14 cellular contexts compared by ENCODE assay signal in the genomic region with DNA sequence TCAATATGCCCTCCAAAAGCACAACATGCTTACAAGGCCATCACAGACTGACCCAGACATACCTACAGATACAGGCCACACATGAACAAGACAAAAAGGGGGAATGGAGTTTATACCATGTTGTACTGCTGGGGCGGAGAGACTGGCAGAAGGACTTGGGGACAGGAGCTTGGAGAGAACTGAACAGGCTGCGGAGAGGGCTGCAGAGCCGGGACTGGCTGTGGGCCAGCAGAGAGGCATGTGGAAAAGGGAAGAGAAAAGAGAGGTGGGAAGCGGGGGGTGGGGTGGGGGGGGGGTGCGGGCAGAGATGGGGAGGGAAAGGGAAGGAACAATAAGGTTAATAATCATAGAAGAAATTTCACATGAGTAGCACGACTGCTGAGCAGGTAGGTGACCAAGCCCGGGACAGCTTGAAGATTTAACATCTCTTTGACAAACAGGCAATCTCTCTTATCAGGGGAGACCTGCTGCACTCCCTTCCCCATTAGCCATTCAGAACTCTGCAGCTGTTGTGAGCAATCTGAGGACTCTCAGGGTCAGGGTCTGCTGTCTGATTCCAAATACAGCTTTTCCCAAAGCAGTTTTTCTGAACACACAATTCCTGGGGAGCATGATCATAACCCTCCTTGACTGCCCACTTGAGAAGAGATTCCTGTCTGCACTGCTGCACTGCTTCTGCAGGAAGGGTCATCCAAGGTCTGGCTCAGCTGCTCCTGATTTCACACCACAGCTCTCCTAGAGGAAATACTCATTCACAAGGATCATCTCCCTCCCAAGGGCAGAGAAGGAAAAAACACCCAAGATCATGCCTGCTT. TPM values are rescaled to one million over a fixed set of nuclear protein-coding genes. Genes with fewer than 3 reads are reported as not detected.
A peak's percentile ranks its signal among the peaks of the same experiment; 100 is the strongest.
DNase-seq lines count a peak whose midpoint lies in the region; ATAC-seq and TF ChIP-seq lines count a peak whose summit lies in the region.
"Had no signal": no experiment of that assay in that cellular context is flagged by ENCODE, and none has a peak within 500 bp of the region (broad histone marks: within the 10 kb centered on the region; RNA-seq: fewer than 3 reads in every experiment).

No MANE protein-coding gene starts in this region.

- BruUV-seq in IMR-90 (replicated peaks; lab: Mats Ljungman, UMichigan), result no TSS peak

- H2AFZ ChIP-seq in IMR-90 (replicated peaks; ENCODE audit: low read length, poor library complexity) (no peak overlapping the region), neuronal stem cell (ENCODE audit: low read length) (no peak overlapping the region)
- H2AFZ ChIP-seq: PC-9 had no signal

- TF ChIP-seq CTCF in AG04450 (IDR thresholded peaks at IDR 0.05; ENCODE audit: low read depth, low read length) (no peak), IMR-90 (conservative IDR thresholded peaks at IDR 0.05; ENCODE audit: low read depth, low read length) (no peak), chondrocyte (IDR thresholded peaks at IDR 0.05) (no peak), lung (IDR thresholded peaks at IDR 0.05; ENCODE audit: control extremely low read depth, extremely low read depth) (no peak), stomach (IDR thresholded peaks at IDR 0.05) (no peak)

- peaks cover 16% of the 10 kb centered on the region for H3K4me1 Mint-ChIP-seq in chondrocyte (ENCODE audit: low read depth)

- H3K36me3 Mint-ChIP-seq in chondrocyte (ENCODE audit: low read depth), result peaks cover 16% of the 10 kb centered on the region

- H3K4me1 ChIP-seq in IMR-90 (ENCODE audit: control insufficient read depth, insufficient read depth, low read length) (peaks cover 5% of the 10 kb centered on the region; the same call in 1 of the 2 replicates), lung (ENCODE audit: control insufficient read depth in 2 of 2, insufficient read depth in 2 of 2, low read length in 2 of 2) (peaks cover 4 to 8% of the 10 kb centered on the region in 2 donors), neuronal stem cell (ENCODE audit: control insufficient read depth in 2 of 2, insufficient read depth in 1 of 2, low read depth in 1 of 2, low read length in 2 of 2) (no peaks in the 10 kb centered on the region), stomach (no peaks in the 10 kb centered on the region)
- H3K4me1 ChIP-seq: upper lobe of right lung had no signal

- no peak overlapping the region for H2BK20ac ChIP-seq in IMR-90 (ENCODE audit: low read depth, low read length)

- H3K9me1 ChIP-seq in IMR-90 (ENCODE audit: insufficient read depth, low read length), result peaks cover 4% of the 10 kb centered on the region; the same call in 1 of the 2 replicates

- no peak overlapping the region for H2BK12ac ChIP-seq in neuronal stem cell (ENCODE audit: low read length)

- CTCF ChIA-PET in AG04450 (lab: Charles Lee), result interaction anchor here (1.5 to 2.3 kb wide), 2 partner anchors 9 to 181 kb away, joined by 10 read pairs; no protein-coding TSS in a partner anchor
- CTCF ChIA-PET in IMR-90 (lab: Yijun Ruan, JAX), result interaction anchor here (1.0 to 1.3 kb wide), 2 partner anchors 13 to 180 kb away, joined by 4 read pairs; no protein-coding TSS in a partner anchor

- H3K27ac Mint-ChIP-seq in chondrocyte (ENCODE audit: unreplicated experiment), result peak overlapping the region; percentile 36

- no peak for TF ChIP-seq RAD21 in IMR-90 (IDR thresholded peaks at IDR 0.05; ENCODE audit: low read length)

- H2BK120ac ChIP-seq in IMR-90 (ENCODE audit: low read depth, low read length), result no peak overlapping the region
- H2BK120ac ChIP-seq in neuronal stem cell (ENCODE audit: low read depth, low read length), result no peak overlapping the region

- peak overlapping the region; percentile 47 for H3K27ac ChIP-seq in AG04450 (ENCODE audit: low read depth, low read length)
- no peak overlapping the region for H3K27ac ChIP-seq in IMR-90 (ENCODE audit: insufficient read depth, low read length)
- H3K27ac ChIP-seq in lung (ENCODE audit: low read depth in 1 of 2, low read length in 1 of 2), result peak overlapping the region; percentile 6 to 11
- H3K27ac ChIP-seq in neuronal stem cell (replicated peaks; ENCODE audit: low read length), result no peak overlapping the region
- no peak overlapping the region for H3K27ac ChIP-seq in stomach
- H3K27ac ChIP-seq: PC-9, upper lobe of right lung had no signal

- H3K4ac ChIP-seq in IMR-90 (ENCODE audit: low read depth, low read length) (no peak overlapping the region), neuronal stem cell (ENCODE audit: low read length) (no peak overlapping the region)

- in situ Hi-C loops in IMR-90 (cut with MboI; ENCODE audit: low sequenced_read_pairs), result no loop called here

- dilution Hi-C loops in IMR-90 (cut with HindIII; ENCODE audit: low sequenced_read_pairs, unreplicated experiment), result no loop called here

- H3K4me3 ChIP-seq in AG04450 (ENCODE audit: low read depth, low read length), result no peak overlapping the region
- H3K4me3 ChIP-seq in IMR-90 (ENCODE audit: insufficient read depth, low read depth, low read length), result no peak overlapping the region
- no peak overlapping the region for H3K4me3 ChIP-seq in lung
- H3K4me3 ChIP-seq in neuronal stem cell (ENCODE audit: low read length in 2 of 2), result no peak overlapping the region
- H3K4me3 ChIP-seq in stomach, result no peak overlapping the region
- H3K4me3 ChIP-seq: PC-9, upper lobe of right lung had no signal

- no peak for TF ChIP-seq EP300 in stomach (IDR thresholded peaks at IDR 0.05)

- H3K27me3 ChIP-seq in AG04450 (ENCODE audit: control insufficient read depth, insufficient read depth, low read length) (no peaks in the 10 kb centered on the region), IMR-90 (ENCODE audit: control insufficient read depth, insufficient read depth, low read length) (no peaks in the 10 kb centered on the region), lung (ENCODE audit: control insufficient read depth, insufficient read depth) (no peaks in the 10 kb centered on the region), neuronal stem cell (ENCODE audit: control insufficient read depth in 3 of 3, insufficient read depth in 3 of 3, low read depth in 1 of 3, low read length in 3 of 3) (no peaks in the 10 kb centered on the region), stomach (no peaks in the 10 kb centered on the region)
- H3K27me3 ChIP-seq: upper lobe of right lung had no signal

- no peak for TF ChIP-seq POLR2A in IMR-90 (IDR thresholded peaks at IDR 0.05; ENCODE audit: low read depth, low read length)
- TF ChIP-seq POLR2A in stomach (IDR thresholded peaks at IDR 0.05), result no peak

- H4K20me1 ChIP-seq in IMR-90 (ENCODE audit: insufficient read depth, low read length), result 0 out of 2 replicates have a peak, but pooled peaks cover 5% of the 10 kb centered on the region

- H3K56ac ChIP-seq in IMR-90 (ENCODE audit: extremely low read depth, insufficient read depth, low read length), result no peak overlapping the region

- intact Hi-C loops in IMR-90 (cut with micrococcal nuclease), result no loop called here
- intact Hi-C loops in stomach (cut with DNase I; ENCODE audit: low total_unique reads), result no loop called here

- H3K4me3 Mint-ChIP-seq in chondrocyte (ENCODE audit: unreplicated experiment), result no peak overlapping the region
- H3K4me3 Mint-ChIP-seq: IgD-negative memory B cell had no signal

- H2AK9ac ChIP-seq in IMR-90 (replicated peaks; ENCODE audit: low read depth, low read length, poor library complexity), result no peak overlapping the region

- POLR2A ChIA-PET in AG04450 (lab: Yijun Ruan, JAX), result no interaction called here
- POLR2A ChIA-PET in IMR-90 (lab: Charles Lee; ENCODE audit: unreplicated experiment), result no interaction called here

- H3K79me1 ChIP-seq in IMR-90 (ENCODE audit: low read depth in 1 of 2, low read length in 2 of 2), result 0 out of 4 replicates have a peak, but pooled peaks cover 0 to 7% of the 10 kb centered on the region in 2 experiments
- no peaks in the 10 kb centered on the region for H3K79me1 ChIP-seq in neuronal stem cell (ENCODE audit: low read depth, low read length)

- no CpG with 5 or more reads among the region's 7 CpGs for WGBS in IMR-90 (ENCODE audit: extremely low coverage in 2 of 2, insufficient read length in 1 of 2), 2 experiments
- WGBS in lung, 2 donors, result 60 to 67% methylated on average over 7 of the region's 7 CpGs
- WGBS in neuronal stem cell (ENCODE audit: extremely low coverage in 2 of 2, insufficient read length in 2 of 2, insufficient replicate concordance in 1 of 2), 2 donors, result no CpG with 5 or more reads among the region's 7 CpGs
- 64 to 75% (median 72%) methylated on average over 7 of the region's 7 CpGs for WGBS in stomach, 5 donors

- H3K23ac ChIP-seq in IMR-90 (ENCODE audit: low read depth, low read length) (no peak overlapping the region; the same call in 1 of the 2 replicates), neuronal stem cell (ENCODE audit: low read depth, low read length, poor library complexity) (no peak overlapping the region)

- no peak overlapping the region for H2BK15ac ChIP-seq in IMR-90 (ENCODE audit: low read depth, low read length)
- no peak overlapping the region for H2BK15ac ChIP-seq in neuronal stem cell (ENCODE audit: low read length)

- no peak overlapping the region for H4K5ac ChIP-seq in IMR-90 (ENCODE audit: low read depth, low read length)

- no peaks in the 10 kb centered on the region for H3K9me3 Mint-ChIP-seq in chondrocyte (ENCODE audit: low read depth)
- H3K9me3 Mint-ChIP-seq: IgD-negative memory B cell had no signal

- no peaks in the 10 kb centered on the region for H3K27me3 Mint-ChIP-seq in chondrocyte (ENCODE audit: low read depth)
- H3K27me3 Mint-ChIP-seq: IgD-negative memory B cell had no signal

- H3K9ac ChIP-seq in IMR-90 (ENCODE audit: low read depth, low read length) (no peak overlapping the region), neuronal stem cell (ENCODE audit: low read depth, low read length, poor library complexity) (no peak overlapping the region)

- no peaks in the 10 kb centered on the region for H3K9me3 ChIP-seq in AG04450 (ENCODE audit: control insufficient read depth, insufficient read depth, low read length)
- H3K9me3 ChIP-seq in IMR-90 (ENCODE audit: control insufficient read depth, insufficient read depth, low read length), result no peaks in the 10 kb centered on the region
- no peaks in the 10 kb centered on the region for H3K9me3 ChIP-seq in lung (ENCODE audit: control insufficient read depth in 2 of 2, insufficient read depth in 1 of 2, low read length in 1 of 2)
- H3K9me3 ChIP-seq in neuronal stem cell (replicated peaks in 1 of 2; ENCODE audit: control insufficient read depth in 2 of 2, insufficient read depth in 1 of 2, low read depth in 1 of 2, low read length in 2 of 2), result no peaks in the 10 kb centered on the region
- no peaks in the 10 kb centered on the region for H3K9me3 ChIP-seq in stomach
- H3K9me3 ChIP-seq: upper lobe of right lung had no signal

- H2AK5ac ChIP-seq in IMR-90 (ENCODE audit: low read depth, low read length), result no peak overlapping the region
- H2AK5ac ChIP-seq in neuronal stem cell (ENCODE audit: low read depth, low read length), result no peak overlapping the region

- 0 out of 2 replicates have a peak overlapping the region, but pooled peaks have one; percentile 19 for H3K14ac ChIP-seq in IMR-90 (replicated peaks; ENCODE audit: low read depth, low read length)
- no peak overlapping the region for H3K14ac ChIP-seq in neuronal stem cell (ENCODE audit: low read length)

- H3K36me3 ChIP-seq in IMR-90 (ENCODE audit: control insufficient read depth, insufficient read depth, low read length), result peaks cover 21% of the 10 kb centered on the region
- H3K36me3 ChIP-seq in lung (ENCODE audit: control insufficient read depth in 2 of 2, insufficient read depth in 2 of 2, low read length in 2 of 2), result peaks cover 11 to 23% of the 10 kb centered on the region in 2 donors
- peaks cover 15 to 65% of the 10 kb centered on the region in 2 donors for H3K36me3 ChIP-seq in neuronal stem cell (replicated peaks in 1 of 2; ENCODE audit: control insufficient read depth in 2 of 2, insufficient read depth in 2 of 2, low read length in 2 of 2)
- peaks cover 39 to 98% (median 93%) of the 10 kb centered on the region in 4 donors for H3K36me3 ChIP-seq in stomach

- no peak for DNase-seq in AG04450 (ENCODE audit: low read depth, low spot score)
- peak; percentile 45 for DNase-seq in IMR-90
- no peak for DNase-seq in chondrocyte (ENCODE audit: low spot score)
- no peak for DNase-seq in lung (ENCODE audit: low spot score)
- no peak for DNase-seq in neuronal stem cell (ENCODE audit: low spot score)
- DNase-seq in NCI-H2107 (lab: John Stamatoyannopoulos, UW), result no peak
- DNase-seq in stomach, result no peak
- DNase-seq: AML-193, GF-D8, NCI-H1436 treated with DMSO at 0.1 percent for 48 hours, PC-9, upper lobe of right lung had no signal

- H4K8ac ChIP-seq in IMR-90 (ENCODE audit: low read depth in 2 of 2, low read length in 2 of 2) (no peak overlapping the region; a peak in 1 of 4 replicates), neuronal stem cell (ENCODE audit: low read depth, low read length) (no peak overlapping the region)

- H2BK5ac ChIP-seq in IMR-90 (ENCODE audit: low read depth, low read length, poor library complexity, severe bottlenecking) (no peak overlapping the region), neuronal stem cell (ENCODE audit: low read length) (no peak overlapping the region)

- H3K18ac ChIP-seq in IMR-90 (ENCODE audit: low read depth, low read length), result no peak overlapping the region
- H3K18ac ChIP-seq in neuronal stem cell (ENCODE audit: low read length), result no peak overlapping the region

- H4K91ac ChIP-seq in IMR-90 (ENCODE audit: insufficient read depth, low read depth, low read length), result no peak overlapping the region
- no peak overlapping the region for H4K91ac ChIP-seq in neuronal stem cell (ENCODE audit: low read depth, low read length, poor library complexity)

- no peak overlapping the region for H3K4me2 ChIP-seq in IMR-90 (ENCODE audit: low read depth, low read length)
- H3K4me2 ChIP-seq in neuronal stem cell (ENCODE audit: insufficient read depth, low read length, poor library complexity, severe bottlenecking), result no peak overlapping the region
- H3K4me2 ChIP-seq: PC-9 had no signal

- ATAC-seq in IMR-90 (ENCODE audit: low read depth) (peak; percentile 74), lung (ENCODE audit: insufficient read depth, low FRiP score) (no peak), GM19324 (IDR thresholded peaks at IDR 0.05; ENCODE audit: low FRiP score, unreplicated experiment) (no peak)
- ATAC-seq: upper lobe of right lung had no signal

RNA-seq across cellular contexts. Expression of a gene that starts 21.6 kb away (rescaled TPM):
- polyA plus RNA-seq in AG04450 (2011; rRNA removed), result 0.25 and 0.65 TPM in 2 replicates
- polyA minus RNA-seq in AG04450 (2011; rRNA and poly(A)+ RNA removed), result 0.60 and 1.6 TPM in 2 replicates
- under 0.01 and 0.18 TPM in 2 replicates for total RNA-seq in IMR-90 (2012; rRNA removed)
- polyA plus RNA-seq in IMR-90 (2012; rRNA removed), result 0.67 and 0.80 TPM in 2 replicates
- 0.13 and 0.66 TPM in 2 replicates for polyA plus RNA-seq in IMR-90 (2012; cell fraction: cytosol; rRNA removed)
- 2.9 and 4.4 TPM in 2 replicates for polyA plus RNA-seq in IMR-90 (2012; cell fraction: nucleus; rRNA removed; ENCODE audit: low replicate concordance)
- 1.1 to 2.8 TPM (median 1.3 TPM) in 3 replicates for total RNA-seq in chondrocyte
- 1 to 10 TPM; 1.7 to 5.9 TPM for total RNA-seq in lung
- polyA plus RNA-seq in lung, result 1 to 10 TPM; 6.9 to 7.4 TPM
- polyA plus RNA-seq in neuronal stem cell (2013, experiment 1 of 2), result 0.79 TPM
- 0.93 TPM for polyA plus RNA-seq in neuronal stem cell (2013, experiment 2 of 2)
- 1 to 10 TPM in 2 of 5 donors, under 1 TPM in 2, not detected in 1; 0.55 to 5.1 (median 1.6) TPM for total RNA-seq in stomach
- polyA plus RNA-seq in stomach, result 1 to 10 TPM; 1.3 to 3.8 (median 3.5) TPM

RNA-seq across cellular contexts. Expression of a gene that starts 43.0 kb away (rescaled TPM):
- polyA plus RNA-seq in AG04450 (2011; rRNA removed), result 266 and 314 TPM in 2 replicates
- polyA minus RNA-seq in AG04450 (2011; rRNA and poly(A)+ RNA removed), result 213 and 339 TPM in 2 replicates
- 225 and 266 TPM in 2 replicates for total RNA-seq in IMR-90 (2012; rRNA removed)
- 302 and 364 TPM in 2 replicates for polyA plus RNA-seq in IMR-90 (2012; rRNA removed)
- polyA plus RNA-seq in IMR-90 (2012; cell fraction: cytosol; rRNA removed), result 201 and 323 TPM in 2 replicates
- 303 and 511 TPM in 2 replicates for polyA plus RNA-seq in IMR-90 (2012; cell fraction: nucleus; rRNA removed; ENCODE audit: low replicate concordance)
- total RNA-seq in chondrocyte, result 112 to 292 TPM (median 291 TPM) in 3 replicates
- 100 to 1,000 TPM in 1 of 2 donors, 10 to 100 TPM in 1; 46.1 to 113 TPM for total RNA-seq in lung
- polyA plus RNA-seq in lung, result 10 to 100 TPM; 56.6 to 97.0 TPM
- 117 TPM for polyA plus RNA-seq in neuronal stem cell (2013, experiment 1 of 2)
- polyA plus RNA-seq in neuronal stem cell (2013, experiment 2 of 2), result 112 TPM
- total RNA-seq in stomach, result 10 to 100 TPM; 26.1 to 93.7 (median 77.8) TPM
- 10 to 100 TPM; 54.6 to 59.0 (median 57.1) TPM for polyA plus RNA-seq in stomach

RNA-seq across cellular contexts. Expression of a gene that starts 56.0 kb away (rescaled TPM):
- polyA plus RNA-seq in AG04450 (2011; rRNA removed) (0.79 and 1.0 TPM in 2 replicates), IMR-90 (2012; rRNA removed) (3.3 and 3.8 TPM in 2 replicates), lung (under 1 TPM; 0.15 to 0.16 TPM), stomach (under 1 TPM in 2 of 3 donors, not detected in 1; 0.30 to 0.44 TPM)
- polyA minus RNA-seq in AG04450 (2011; rRNA and poly(A)+ RNA removed), result 0.61 and 1.4 TPM in 2 replicates
- total RNA-seq in IMR-90 (2012; rRNA removed) (0.36 and 0.56 TPM in 2 replicates), chondrocyte (75.4 to 85.4 TPM (median 82.8 TPM) in 3 replicates), lung (under 1 TPM; 0.80 to 0.94 TPM), stomach (under 1 TPM in 1 of 5 donors, not detected in 4; 0.18 TPM)
- 4.8 and 7.5 TPM in 2 replicates for polyA plus RNA-seq in IMR-90 (2012; cell fraction: cytosol; rRNA removed)
- 3.3 and 5.8 TPM in 2 replicates for polyA plus RNA-seq in IMR-90 (2012; cell fraction: nucleus; rRNA removed; ENCODE audit: low replicate concordance)
- 0.26 TPM for polyA plus RNA-seq in neuronal stem cell (2013, experiment 1 of 2)
- polyA plus RNA-seq in neuronal stem cell (2013, experiment 2 of 2), result 0.29 TPM
- total RNA-seq: upper lobe of right lung had no signal

Comparison
In these comparisons a context has a peak if more than half of its experiments do, and no peak if none do; other contexts are left out.
1. H3K27ac ChIP-seq: peak in AG04450 (single experiment) and lung (2 of 2); none in IMR-90 (single experiment), neuronal stem cell (single experiment) and stomach (0 of 5).
2. RNA of a gene that starts 56.0 kb away (total RNA-seq): 75.4 to 85.4 TPM in chondrocyte; 0.80 to 0.94 TPM in lung, 0.36 to 0.56 TPM in IMR-90 and 0.18 TPM in stomach; every median in the first group is over 10 times any median in the second.